In the genomic region with DNA sequence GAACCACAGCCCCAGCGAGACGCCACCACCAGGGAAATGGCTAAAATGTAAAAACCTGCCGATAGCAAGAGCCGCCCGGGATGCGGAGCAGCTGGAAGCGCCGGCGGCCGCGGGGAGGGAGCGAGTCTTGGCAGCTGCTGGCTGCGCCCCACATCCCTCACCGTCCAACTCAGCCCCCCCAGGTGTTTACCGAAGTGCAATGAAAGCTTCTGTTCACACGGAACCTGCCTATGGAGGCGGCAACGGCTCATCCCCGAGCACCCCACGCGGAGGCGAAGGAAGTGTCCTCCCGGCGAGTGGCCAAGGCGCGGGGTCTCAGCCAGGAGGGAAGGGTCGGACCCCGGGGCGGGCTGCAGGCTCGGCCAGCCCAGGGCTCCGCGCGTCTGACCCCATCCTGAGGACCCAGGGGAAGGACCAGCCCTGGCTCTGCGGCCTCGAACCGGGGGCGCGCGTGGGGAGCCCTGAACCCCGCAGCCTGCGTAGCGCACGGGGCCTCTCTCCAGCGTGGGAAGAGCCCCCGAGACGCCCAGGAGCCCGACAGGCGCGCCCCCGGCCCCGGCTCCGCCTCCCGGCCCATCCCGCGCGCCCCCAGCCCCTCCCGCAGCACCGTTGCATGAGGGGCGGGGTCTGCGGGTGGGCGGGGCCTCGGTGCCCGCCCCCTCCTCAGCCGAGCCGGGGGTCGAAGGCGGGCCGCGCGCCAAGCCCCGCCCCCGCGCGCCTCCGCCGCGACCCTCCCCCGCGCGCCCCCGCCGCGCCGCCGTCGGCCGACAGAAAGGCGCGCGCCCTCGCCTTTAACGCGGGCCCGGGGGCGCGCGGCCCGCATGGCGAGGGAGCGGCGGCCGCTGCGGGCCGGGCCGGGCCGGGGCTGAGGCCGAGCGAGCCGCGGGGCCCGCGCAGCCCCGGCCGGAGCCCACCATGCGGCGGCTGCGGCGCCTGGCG, we compare ENCODE assay signal across 1 cellular context.
TF ChIP-seq lines count a peak whose summit lies in the region.

A gene (plus strand): TSS at position 822 of the 939 bp plus-strand sequence. CDS start 94 bp downstream, at position 916.

TF ChIP-seq in GM12891, 5 proteins besides CTCF, POLR2A, EP300 and RAD21 (continued from another document):
- no peak for TF ChIP-seq TAF1 (IDR thresholded peaks at IDR 0.05; ENCODE audit: low read depth, low read length)
- TF ChIP-seq PAX5 (IDR thresholded peaks at IDR 0.05; ENCODE audit: insufficient read depth, low read length, severe bottlenecking) = no peak
